Comparison of ENCODE assay signal across 8 cellular contexts in genomic region chr9:127965953-127966352, GRCh38.
DNase-seq lines count a peak whose midpoint lies in the region; ATAC-seq and TF ChIP-seq lines count a peak whose summit lies in the region.

No MANE protein-coding gene starts in this region.

- DNase-seq in effector memory CD8-positive, alpha-beta T cell = no peak
- DNase-seq in NK-92 (lab: John Stamatoyannopoulos, UW; ENCODE audit: unreplicated experiment) = no peak
- no peak for DNase-seq in NCI-H1436 (lab: John Stamatoyannopoulos, UW)
- DNase-seq in T-helper 9 cell = no peak

- H3K9me3 ChIP-seq in OCI-LY3 (ENCODE audit: insufficient read depth, low read length) = no peaks in the 10 kb centered on the region

- H3K79me2 ChIP-seq in ACC112 (ENCODE audit: control insufficient read depth, insufficient read depth, low read length, unreplicated experiment) (peaks cover 27% of the 10 kb centered on the region), OCI-LY3 (ENCODE audit: low read length) (peaks cover 50% of the 10 kb centered on the region)

- H3K27me3 ChIP-seq in ACC112 (ENCODE audit: insufficient read depth, low read length) (no peaks in the 10 kb centered on the region), OCI-LY3 (ENCODE audit: low read depth, low read length) (no peaks in the 10 kb centered on the region)

- TF ChIP-seq CTCF in OCI-LY3 (IDR thresholded peaks at IDR 0.05; ENCODE audit: low read depth, low read length) (no peak), nephron (IDR thresholded peaks at IDR 0.05; ENCODE audit: unreplicated experiment in 3 of 3) (no peak)

- H3K4me3 ChIP-seq in ACC112 (ENCODE audit: low read depth, low read length) (0 out of 2 replicates have a peak overlapping the region, but pooled peaks have one; percentile 6), OCI-LY3 (ENCODE audit: low read length) (0 out of 2 replicates have a peak overlapping the region, but pooled peaks have one; percentile 8)

- H2AFZ ChIP-seq in ACC112 (ENCODE audit: low read length, unreplicated experiment) (no peak overlapping the region), OCI-LY3 (ENCODE audit: low read depth, low read length) (no peak overlapping the region)

- H3K4me2 ChIP-seq in OCI-LY3 (ENCODE audit: low read length) = peak overlapping the region; percentile 52

- H3K27ac ChIP-seq in ACC112 (ENCODE audit: low read depth, low read length) = peak overlapping the region; percentile 72
- H3K27ac ChIP-seq in OCI-LY3 (ENCODE audit: low read length) = no peak overlapping the region

- no peak for ATAC-seq in effector memory CD8-positive, alpha-beta T cell (replicated peaks)
- no peak for ATAC-seq in GM21717 (IDR thresholded peaks at IDR 0.05; ENCODE audit: unreplicated experiment)

- H3K36me3 Mint-ChIP-seq in effector memory CD8-positive, alpha-beta T cell (ENCODE audit: insufficient read depth) = peaks cover 61% of the 10 kb centered on the region
- peaks cover 3% of the 10 kb centered on the region for H3K36me3 Mint-ChIP-seq in nephron (ENCODE audit: low read depth)

- peak overlapping the region in 1 of 2 donors; percentile 53 for H3K4me3 Mint-ChIP-seq in effector memory CD8-positive, alpha-beta T cell
- peak overlapping the region in 2 of 3 experiments; percentile 42 to 48 for H3K4me3 Mint-ChIP-seq in nephron

- H3K27ac Mint-ChIP-seq in effector memory CD8-positive, alpha-beta T cell = peak overlapping the region; percentile 71 to 82
- H3K27ac Mint-ChIP-seq in nephron = peak overlapping the region; percentile 94 to 95 (median 95)

- peaks cover 3% of the 10 kb centered on the region; the same call in 1 of the 2 replicates for H4K20me1 ChIP-seq in OCI-LY3 (ENCODE audit: insufficient read depth, low read length)

- peaks cover 63% of the 10 kb centered on the region for H3K4me1 ChIP-seq in ACC112 (ENCODE audit: control insufficient read depth, insufficient read depth, low read length, unreplicated experiment)
- H3K4me1 ChIP-seq in OCI-LY3 (ENCODE audit: low read length) = peaks cover 78% of the 10 kb centered on the region

- H3K36me3 ChIP-seq in ACC112 (ENCODE audit: insufficient read depth, low read length) (no peaks in the 10 kb centered on the region), OCI-LY3 (replicated peaks; ENCODE audit: low read depth, low read length) (peaks cover 4% of the 10 kb centered on the region)

- 0 out of 2 replicates have a peak overlapping the region, but pooled peaks have one; percentile 9 for H3K9ac ChIP-seq in OCI-LY3 (ENCODE audit: low read length)

- H3K27me3 Mint-ChIP-seq in effector memory CD8-positive, alpha-beta T cell = no peaks in the 10 kb centered on the region
- H3K27me3 Mint-ChIP-seq in nephron (ENCODE audit: low read depth) = no peaks in the 10 kb centered on the region

- H3K9me3 Mint-ChIP-seq in effector memory CD8-positive, alpha-beta T cell = no peaks in the 10 kb centered on the region
- no peaks in the 10 kb centered on the region for H3K9me3 Mint-ChIP-seq in nephron

- peaks cover 79 to 88% of the 10 kb centered on the region in 2 donors for H3K4me1 Mint-ChIP-seq in effector memory CD8-positive, alpha-beta T cell (ENCODE audit: low read depth in 2 of 2)
- peaks cover 73% of the 10 kb centered on the region for H3K4me1 Mint-ChIP-seq in nephron
